In genomic region chr17:64974750-64975317, GRCh38 we compare ENCODE assay signal across 8 cellular contexts. TPM values are rescaled to one million over a fixed set of nuclear protein-coding genes. Genes with fewer than 3 reads are reported as not detected.
DNase-seq lines count a peak whose midpoint lies in the region; ATAC-seq and TF ChIP-seq lines count a peak whose summit lies in the region.

No MANE protein-coding gene starts in this region.

- POLR2A ChIA-PET in activated CD8-positive, alpha-beta T cell treated with anti-CD3 and anti-CD28 coated beads for 36 hours (lab: Charles Lee), result interaction anchor here (0.6 to 4.1 kb wide), 15 partner anchors 10 to 660 kb away, joined by 3 to 45 read pairs (median 5); partner anchors contain the start of gene GNA13

- H3K9ac ChIP-seq in iPS-18a (ENCODE audit: low read length), result peak overlapping the region; percentile 22

- peak; percentile 66 for DNase-seq in CMK (ENCODE audit: low read depth)
- DNase-seq in activated CD8-positive, alpha-beta T cell treated with anti-CD3 and anti-CD28 coated beads for 36 hours, result no peak
- peak in 1 of 2 donors; percentile 28 for DNase-seq in stimulated activated naive CD8-positive, alpha-beta T cell treated with anti-CD3 and anti-CD28 coated beads, Interleukin-15, amount 100 ng/mL, for 72 hours
- no peak for DNase-seq in GM10266 (ENCODE audit: extremely low spot score)
- DNase-seq in NCI-H524 treated with DMSO at 0.1 percent for 48 hours (lab: John Stamatoyannopoulos, UW), result no peak

- peak overlapping the region; percentile 88 for H3K4me3 Mint-ChIP-seq in activated CD8-positive, alpha-beta T cell treated with anti-CD3 and anti-CD28 coated beads for 36 hours
- H3K4me3 Mint-ChIP-seq in stimulated activated naive CD8-positive, alpha-beta T cell treated with anti-CD3 and anti-CD28 coated beads, Interleukin-15, amount 100 ng/mL, for 72 hours, result peak overlapping the region; percentile 86 to 91

- H3K9me3 Mint-ChIP-seq in activated CD8-positive, alpha-beta T cell treated with anti-CD3 and anti-CD28 coated beads for 36 hours, result no peaks in the 10 kb centered on the region
- no peaks in the 10 kb centered on the region for H3K9me3 Mint-ChIP-seq in stimulated activated naive CD8-positive, alpha-beta T cell treated with anti-CD3 and anti-CD28 coated beads, Interleukin-15, amount 100 ng/mL, for 72 hours

- intact Hi-C loops in activated CD8-positive, alpha-beta T cell treated with anti-CD3 and anti-CD28 coated beads for 36 hours (cut with micrococcal nuclease), result loop anchor here (1.0 to 5.0 kb wide), 3 partner anchors 10 to 254 kb away; no protein-coding TSS in a partner anchor

- peaks cover 20% of the 10 kb centered on the region for H3K36me3 Mint-ChIP-seq in activated CD8-positive, alpha-beta T cell treated with anti-CD3 and anti-CD28 coated beads for 36 hours (ENCODE audit: low read depth)

- H3K27me3 ChIP-seq in iPS-18a (ENCODE audit: control insufficient read depth, insufficient read depth, low read length), result peaks cover 5% of the 10 kb centered on the region

- peak overlapping the region; percentile 85 for H3K4me3 ChIP-seq in iPS-18a (ENCODE audit: low read length)

- H3K4me1 ChIP-seq in iPS-18a (ENCODE audit: control insufficient read depth, low read depth, low read length), result peaks cover 5% of the 10 kb centered on the region

- H3K4me1 Mint-ChIP-seq in activated CD8-positive, alpha-beta T cell treated with anti-CD3 and anti-CD28 coated beads for 36 hours (ENCODE audit: low read depth), result peaks cover 53% of the 10 kb centered on the region
- H3K4me1 Mint-ChIP-seq in stimulated activated naive CD8-positive, alpha-beta T cell treated with anti-CD3 and anti-CD28 coated beads, Interleukin-15, amount 100 ng/mL, for 72 hours, result peaks cover 55% of the 10 kb centered on the region

- CTCF ChIA-PET in activated CD8-positive, alpha-beta T cell treated with anti-CD3 and anti-CD28 coated beads for 36 hours (lab: Charles Lee), result interaction anchor here (0.8 to 2.7 kb wide), 8 partner anchors 8 to 125 kb away, joined by 3 to 11 read pairs (median 4); no protein-coding TSS in a partner anchor

- H3K9me3 ChIP-seq in iPS-18a (ENCODE audit: control insufficient read depth, low read depth, low read length), result no peaks in the 10 kb centered on the region

- H3K27ac Mint-ChIP-seq in activated CD8-positive, alpha-beta T cell treated with anti-CD3 and anti-CD28 coated beads for 36 hours, result peak overlapping the region; percentile 99
- H3K27ac Mint-ChIP-seq in stimulated activated naive CD8-positive, alpha-beta T cell treated with anti-CD3 and anti-CD28 coated beads, Interleukin-15, amount 100 ng/mL, for 72 hours, result peak overlapping the region; percentile 98 to 99

- TF ChIP-seq CTCF in activated CD8-positive, alpha-beta T cell treated with anti-CD3 and anti-CD28 coated beads for 36 hours (IDR thresholded peaks at IDR 0.05), result no peak
- no peak for TF ChIP-seq CTCF in GM10266 (IDR thresholded peaks at IDR 0.05; ENCODE audit: control insufficient read depth, insufficient read depth, low read depth, missing control alignments)

- H3K27me3 Mint-ChIP-seq in activated CD8-positive, alpha-beta T cell treated with anti-CD3 and anti-CD28 coated beads for 36 hours, result no peaks in the 10 kb centered on the region
- no peaks in the 10 kb centered on the region for H3K27me3 Mint-ChIP-seq in stimulated activated naive CD8-positive, alpha-beta T cell treated with anti-CD3 and anti-CD28 coated beads, Interleukin-15, amount 100 ng/mL, for 72 hours

- H3K27ac ChIP-seq in iPS-18a (ENCODE audit: low read length), result no peak overlapping the region

- ATAC-seq in HG02571 (IDR thresholded peaks at IDR 0.05; ENCODE audit: unreplicated experiment), result peak; percentile 0
- peak; percentile 32 for ATAC-seq in activated CD8-positive, alpha-beta T cell treated with anti-CD3 and anti-CD28 coated beads for 36 hours
- peak; percentile 63 for ATAC-seq in stimulated activated naive CD8-positive, alpha-beta T cell treated with anti-CD3 and anti-CD28 coated beads, Interleukin-15, amount 100 ng/mL, for 72 hours
- ATAC-seq in HG02642 (IDR thresholded peaks at IDR 0.05; ENCODE audit: poor library complexity, unreplicated experiment), result no peak

- no peaks in the 10 kb centered on the region for H3K36me3 ChIP-seq in iPS-18a (ENCODE audit: control insufficient read depth, low read depth, low read length)

RNA-seq across cellular contexts. Expression of gene LRRC37A3, which starts 55.6 kb away (rescaled TPM):
- 1 to 10 TPM; 4.3 to 4.8 TPM for total RNA-seq in activated CD8-positive, alpha-beta T cell treated with anti-CD3 and anti-CD28 coated beads for 36 hours
